Comparison of ENCODE assay signal across 36 cellular contexts in genomic region chr18:74789078-74789477, GRCh38.
"Had no signal": no experiment of that assay in that cellular context is flagged by ENCODE, and none has a peak within 500 bp of the region (broad histone marks: within the 10 kb centered on the region; RNA-seq: fewer than 3 reads in every experiment).

No MANE protein-coding gene starts in this region.

- H3K4me3 Mint-ChIP-seq: activated B cell treated with CpG ODN at 0.5 μM for 24 hours; activated CD8-positive, alpha-beta memory T cell treated with anti-CD3 and anti-CD28 coated beads, Interleukin-2, amount 10 ng/mL, durations not matched to agents 7 days and 5 days; activated CD8-positive, alpha-beta T cell treated with anti-CD3 and anti-CD28 coated beads, Interleukin-2, amount 10 ng/mL, durations not matched to agents 7 days and 5 days; activated naive CD4-positive, alpha-beta T cell treated with anti-CD3 and anti-CD28 coated beads for 36 hours; activated naive CD4-positive, alpha-beta T cell treated with anti-CD3 and anti-CD28 coated beads, Interleukin-2, amount 50 U/mL, for 24 hours; activated naive CD8-positive, alpha-beta T cell treated with anti-CD3 and anti-CD28 coated beads for 36 hours; activated naive CD8-positive, alpha-beta T cell treated with anti-CD3 and anti-CD28 coated beads, Interleukin-2, amount 50 U/mL, for 24 hours; activated T-helper 1 cell treated with anti-CD3 and anti-CD28 coated beads, Interleukin-12 subunit alpha, Interleukin-12 subunit beta, Interleukin-2, Interleukin-4 antibody, amounts not matched to agents 30 ng/mL and 10 ng/mL and 1 ng/mL, durations not matched to agents 14 hours and 24 hours and 36 hours; effector memory CD8-positive, alpha-beta T cell; T-helper 17 cell; T-helper 2 cell treated with Interferon-gamma antibody and Interleukin-4, amounts not matched to agents 5 μg/mL and 100 μg/mL, for 36 hours had no signal

- H3K9me3 Mint-ChIP-seq: activated B cell treated with CpG ODN at 0.5 μM for 24 hours; activated naive CD4-positive, alpha-beta T cell treated with anti-CD3 and anti-CD28 coated beads for 36 hours; activated naive CD4-positive, alpha-beta T cell treated with anti-CD3 and anti-CD28 coated beads, Interleukin-2, amount 50 U/mL, for 24 hours; activated naive CD8-positive, alpha-beta T cell treated with anti-CD3 and anti-CD28 coated beads for 36 hours; activated naive CD8-positive, alpha-beta T cell treated with anti-CD3 and anti-CD28 coated beads, Interleukin-2, amount 50 U/mL, for 24 hours; activated T-helper 1 cell treated with anti-CD3 and anti-CD28 coated beads, Interleukin-12 subunit alpha, Interleukin-12 subunit beta, Interleukin-2, Interleukin-4 antibody, amounts not matched to agents 30 ng/mL and 10 ng/mL and 1 ng/mL, durations not matched to agents 14 hours and 24 hours and 36 hours; activated T-helper 2 cell treated with anti-CD3 and anti-CD28 coated beads, Interferon-gamma antibody, Interleukin-2, Interleukin-4, amounts not matched to agents 10 μg/mL and 5 μg/mL and 100 μg/mL, durations not matched to agents 14 hours and 24 hours and 36 hours; effector memory CD8-positive, alpha-beta T cell; T-helper 2 cell treated with Interferon-gamma antibody and Interleukin-4, amounts not matched to agents 5 μg/mL and 100 μg/mL, for 36 hours had no signal

- H3K27ac ChIP-seq: adrenal gland, body of pancreas, esophagus muscularis mucosa, foreskin keratinocyte, gastrocnemius medialis, WERI-Rb-1 had no signal

- H3K27me3 ChIP-seq: adrenal gland, body of pancreas, esophagus muscularis mucosa, foreskin keratinocyte, gastrocnemius medialis had no signal

- H3K9me3 ChIP-seq: adrenal gland, body of pancreas, esophagus muscularis mucosa, gastrocnemius medialis had no signal

- H3K4me1 Mint-ChIP-seq: activated B cell treated with CpG ODN at 0.5 μM for 24 hours; activated CD8-positive, alpha-beta memory T cell treated with anti-CD3 and anti-CD28 coated beads, Interleukin-2, amount 10 ng/mL, durations not matched to agents 7 days and 5 days; activated naive CD4-positive, alpha-beta T cell treated with anti-CD3 and anti-CD28 coated beads, Interleukin-2, amount 50 U/mL, for 24 hours; activated naive CD8-positive, alpha-beta T cell treated with anti-CD3 and anti-CD28 coated beads for 36 hours; activated naive CD8-positive, alpha-beta T cell treated with anti-CD3 and anti-CD28 coated beads, Interleukin-2, amount 50 U/mL, for 24 hours had no signal

- H3K36me3 ChIP-seq: adrenal gland, gastrocnemius medialis, WERI-Rb-1 had no signal

- DNase-seq: activated B cell treated with CpG ODN at 0.5 μM for 24 hours; activated CD4-positive, alpha-beta T cell treated with anti-CD3 and anti-CD28 coated beads for 48 hours; activated CD4-positive, alpha-beta T cell treated with anti-CD3 and anti-CD28 coated beads, Interleukin-2, amount 50 U/mL, for 1 hour; activated CD4-positive, alpha-beta T cell treated with anti-CD3 and anti-CD28 coated beads, Interleukin-2, amount 50 U/mL, for 48 hours; activated CD8-positive, alpha-beta memory T cell treated with anti-CD3 and anti-CD28 coated beads, Interleukin-2, amount 10 ng/mL, durations not matched to agents 7 days and 5 days; activated CD8-positive, alpha-beta memory T cell treated with anti-CD3 and anti-CD28 coated beads, Interleukin-2, amount 50 U/mL, for 4 hours; activated CD8-positive, alpha-beta T cell treated with anti-CD3 and anti-CD28 coated beads, Interleukin-2, amount 10 ng/mL, durations not matched to agents 7 days and 5 days; activated effector memory CD4-positive, alpha-beta T cell treated with anti-CD3 and anti-CD28 coated beads, Interleukin-2, amount 50 U/mL, for 16 hours; activated naive CD4-positive, alpha-beta T cell treated with anti-CD3 and anti-CD28 coated beads for 36 hours; activated naive CD8-positive, alpha-beta T cell treated with anti-CD3 and anti-CD28 coated beads for 36 hours; activated naive CD8-positive, alpha-beta T cell treated with anti-CD3 and anti-CD28 coated beads, Interleukin-2, amount 50 U/mL, for 24 hours; activated T-cell treated with anti-CD3 and anti-CD28 coated beads, Interleukin-2, amount 50 U/mL, for 1 hour; activated T-cell treated with anti-CD3 and anti-CD28 coated beads, Interleukin-2, amount 50 U/mL, for 48 hours; adrenal gland; amygdala; aorta; body of pancreas; caudate nucleus; cortex of kidney; dermis blood vessel endothelial cell; effector CD4-positive, alpha-beta T cell; effector memory CD8-positive, alpha-beta T cell; erythroblast; foreskin keratinocyte; gastrocnemius medialis; glutamatergic neuron; T-helper 1 cell; T-helper 17 cell; T1000; WERI-Rb-1 had no signal

- H3K27me3 Mint-ChIP-seq: activated B cell treated with CpG ODN at 0.5 μM for 24 hours; activated CD8-positive, alpha-beta memory T cell treated with anti-CD3 and anti-CD28 coated beads, Interleukin-2, amount 10 ng/mL, durations not matched to agents 7 days and 5 days; activated naive CD4-positive, alpha-beta T cell treated with anti-CD3 and anti-CD28 coated beads, Interleukin-2, amount 50 U/mL, for 24 hours; activated naive CD8-positive, alpha-beta T cell treated with anti-CD3 and anti-CD28 coated beads for 36 hours; activated naive CD8-positive, alpha-beta T cell treated with anti-CD3 and anti-CD28 coated beads, Interleukin-2, amount 50 U/mL, for 24 hours; effector memory CD8-positive, alpha-beta T cell; T-helper 17 cell had no signal

- ATAC-seq: activated CD4-positive, CD25-positive, alpha-beta regulatory T cell treated with anti-CD3 and anti-CD28 coated beads, Interleukin-2, amount 50 U/mL, for 24 hours; activated CD8-positive, alpha-beta memory T cell treated with anti-CD3 and anti-CD28 coated beads, Interleukin-2, amount 10 ng/mL, durations not matched to agents 7 days and 5 days; activated CD8-positive, alpha-beta T cell treated with anti-CD3 and anti-CD28 coated beads, Interleukin-2, amount 10 ng/mL, durations not matched to agents 7 days and 5 days; activated naive CD8-positive, alpha-beta T cell treated with anti-CD3 and anti-CD28 coated beads, Interleukin-2, amount 50 U/mL, for 24 hours; body of pancreas; effector memory CD8-positive, alpha-beta T cell; foreskin keratinocyte; gastrocnemius medialis; T-helper 17 cell had no signal

- H3K4me1 ChIP-seq: adrenal gland, body of pancreas, esophagus muscularis mucosa, foreskin keratinocyte, gastrocnemius medialis had no signal

- H3K4me3 ChIP-seq: adrenal gland, body of pancreas, esophagus muscularis mucosa, gastrocnemius medialis had no signal

- H3K27ac Mint-ChIP-seq: activated B cell treated with CpG ODN at 0.5 μM for 24 hours; activated CD8-positive, alpha-beta memory T cell treated with anti-CD3 and anti-CD28 coated beads, Interleukin-2, amount 10 ng/mL, durations not matched to agents 7 days and 5 days; activated CD8-positive, alpha-beta T cell treated with anti-CD3 and anti-CD28 coated beads, Interleukin-2, amount 10 ng/mL, durations not matched to agents 7 days and 5 days; activated naive CD4-positive, alpha-beta T cell treated with anti-CD3 and anti-CD28 coated beads for 36 hours; activated naive CD4-positive, alpha-beta T cell treated with anti-CD3 and anti-CD28 coated beads, Interleukin-2, amount 50 U/mL, for 24 hours; activated naive CD8-positive, alpha-beta T cell treated with anti-CD3 and anti-CD28 coated beads for 36 hours; activated naive CD8-positive, alpha-beta T cell treated with anti-CD3 and anti-CD28 coated beads, Interleukin-2, amount 50 U/mL, for 24 hours; activated T-helper 1 cell treated with anti-CD3 and anti-CD28 coated beads, Interleukin-12 subunit alpha, Interleukin-12 subunit beta, Interleukin-2, Interleukin-4 antibody, amounts not matched to agents 30 ng/mL and 10 ng/mL and 1 ng/mL, durations not matched to agents 14 hours and 24 hours and 36 hours; activated T-helper 2 cell treated with anti-CD3 and anti-CD28 coated beads, Interferon-gamma antibody, Interleukin-2, Interleukin-4, amounts not matched to agents 10 μg/mL and 5 μg/mL and 100 μg/mL, durations not matched to agents 14 hours and 24 hours and 36 hours; T-helper 17 cell; T-helper 2 cell treated with Interferon-gamma antibody and Interleukin-4, amounts not matched to agents 5 μg/mL and 100 μg/mL, for 36 hours had no signal
